12 cellular contexts compared by ENCODE assay signal in the genomic region with DNA sequence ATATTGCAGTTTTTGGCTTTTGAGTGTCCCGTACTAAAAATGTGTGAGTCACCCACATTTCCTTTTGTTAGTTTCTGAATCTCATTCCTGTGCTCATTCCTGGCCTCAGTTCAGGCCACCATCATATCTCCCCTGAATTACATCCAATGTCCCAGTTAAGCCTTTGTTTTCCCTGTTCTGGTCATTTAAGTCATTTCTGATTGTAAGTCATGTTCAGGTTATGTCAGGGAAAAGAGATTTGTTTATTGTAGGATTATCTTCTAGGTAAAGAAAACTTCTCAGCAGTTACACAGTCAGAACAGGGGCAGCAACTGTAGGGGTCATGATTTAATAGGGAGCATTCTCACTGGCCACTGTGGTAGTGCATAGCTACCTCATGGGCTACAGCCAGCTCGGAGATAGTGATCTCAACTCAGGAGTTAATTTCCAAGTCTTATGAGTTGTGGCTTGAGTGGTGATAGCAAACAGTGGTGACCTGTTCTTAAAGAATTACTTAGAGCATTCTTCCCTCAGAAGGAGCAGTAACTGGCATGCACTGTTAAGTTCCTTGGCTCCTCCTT. TPM values are rescaled to one million over a fixed set of nuclear protein-coding genes. Genes with fewer than 3 reads are reported as not detected.
A peak's percentile ranks its signal among the peaks of the same experiment; 100 is the strongest.
DNase-seq lines count a peak whose midpoint lies in the region; ATAC-seq, FAIRE-seq and TF ChIP-seq lines count a peak whose summit lies in the region.
"Had no signal": no experiment of that assay in that cellular context is flagged by ENCODE, and none has a peak within 500 bp of the region (broad histone marks: within the 10 kb centered on the region; RNA-seq: fewer than 3 reads in every experiment).

No MANE protein-coding gene starts in this region.

- 11% methylated on average over 2 of the region's 2 CpGs for WGBS in prostate gland

- in situ Hi-C loops in Caki2 (cut with HindIII; ENCODE audit: low pct_unique_long_range_greater_than_20kb, low sequenced_read_pairs), result no loop called here

- TF ChIP-seq CTCF in PC-9 (conservative IDR thresholded peaks at IDR 0.05), result no peak
- no peak for TF ChIP-seq CTCF in endothelial cell of umbilical vein (IDR thresholded peaks at IDR 0.05; ENCODE audit: extremely low read depth in 1 of 2, insufficient read depth in 1 of 2, low read depth in 1 of 2, low read length in 2 of 2)
- TF ChIP-seq CTCF in prostate gland (IDR thresholded peaks at IDR 0.05), result no peak

- no peaks in the 10 kb centered on the region for H4K20me1 ChIP-seq in PC-9 (ENCODE audit: insufficient read depth)
- H4K20me1 ChIP-seq in endothelial cell of umbilical vein (replicated peaks; ENCODE audit: control insufficient read depth, extremely low read depth, insufficient read depth, low read length), result no peaks in the 10 kb centered on the region

- DNase-seq in Caki2 (ENCODE audit: low read depth), result peak; percentile 94
- peak; percentile 86 to 99 for DNase-seq in PC-9
- peak; percentile 85 for DNase-seq in endothelial cell of umbilical vein (ENCODE audit: low read depth, low spot score)
- peak; percentile 46 for DNase-seq in prostate gland (ENCODE audit: low spot score)
- no peak for DNase-seq in central memory CD4-positive, alpha-beta T cell
- no peak for DNase-seq in stimulated activated CD4-positive, alpha-beta T cell treated with anti-CD3 and anti-CD28 coated beads, Interleukin-4, amount 100 ng/mL, for 1 hour
- DNase-seq in AML-193 (lab: John Stamatoyannopoulos, UW), result no peak
- DNase-seq: NCI-H1417 treated with DMSO at 0.1 percent for 48 hours, right lobe of liver had no signal

- no peaks in the 10 kb centered on the region for H3K27me3 ChIP-seq in PC-9 (ENCODE audit: insufficient read depth, low read depth)
- no peaks in the 10 kb centered on the region for H3K27me3 ChIP-seq in endothelial cell of umbilical vein (ENCODE audit: control insufficient read depth in 2 of 2, insufficient read depth in 2 of 2, low read length in 2 of 2)
- no peaks in the 10 kb centered on the region for H3K27me3 ChIP-seq in prostate gland (replicated peaks; ENCODE audit: insufficient read depth)
- H3K27me3 ChIP-seq: right lobe of liver had no signal

- peak overlapping the region; percentile 66 for H3K9ac ChIP-seq in endothelial cell of umbilical vein (replicated peaks; ENCODE audit: extremely low read depth, insufficient read depth, low read length)

- peak; percentile 76 for FAIRE-seq in endothelial cell of umbilical vein (lab: Jason Lieb, UNC)
- FAIRE-seq: endometrium, TTC549 had no signal

- H3K4me2 ChIP-seq in PC-9 (peak overlapping the region; percentile 90), endothelial cell of umbilical vein (ENCODE audit: insufficient read depth, low read length) (peak overlapping the region; percentile 80)

- dilution Hi-C loops in endothelial cell of umbilical vein (cut with MboI; ENCODE audit: extremely low pct_ligation_motif_present, low sequenced_read_pairs), result no loop called here

- peak overlapping the region; percentile 94 for H3K27ac ChIP-seq in PC-9
- H3K27ac ChIP-seq in endothelial cell of umbilical vein (ENCODE audit: insufficient read depth, low read depth, low read length), result peak overlapping the region; percentile 93
- H3K27ac ChIP-seq in prostate gland, result peak overlapping the region; percentile 9 to 18
- H3K27ac ChIP-seq: right lobe of liver had no signal

- no peaks in the 10 kb centered on the region for H3K9me1 ChIP-seq in endothelial cell of umbilical vein (replicated peaks; ENCODE audit: control insufficient read depth, extremely low read depth, insufficient read depth, low read length)

- H3F3A ChIP-seq in PC-9 (ENCODE audit: insufficient read depth, low read depth), result peaks cover 85% of the 10 kb centered on the region

- H3K9me2 ChIP-seq in PC-9 (ENCODE audit: insufficient read depth), result no peaks in the 10 kb centered on the region

- H3K9me3 ChIP-seq in PC-9 (ENCODE audit: insufficient read depth, low read depth), result no peaks in the 10 kb centered on the region
- H3K9me3 ChIP-seq in endothelial cell of umbilical vein (replicated peaks; ENCODE audit: control insufficient read depth, insufficient read depth, low read length), result no peaks in the 10 kb centered on the region
- no peaks in the 10 kb centered on the region for H3K9me3 ChIP-seq in prostate gland
- H3K9me3 ChIP-seq: right lobe of liver had no signal

- no peak for ATAC-seq in HG02763 (IDR thresholded peaks at IDR 0.05; ENCODE audit: unreplicated experiment)

- H2AFZ ChIP-seq in PC-9, result no peak overlapping the region
- no peak overlapping the region for H2AFZ ChIP-seq in endothelial cell of umbilical vein (ENCODE audit: low read depth, low read length)

- H3K4me3 ChIP-seq in PC-9 (peak overlapping the region; percentile 29; the same call in 1 of the 2 replicates), endothelial cell of umbilical vein (replicated peaks in 1 of 3; ENCODE audit: insufficient read depth in 1 of 3, low read depth in 1 of 3, low read length in 3 of 3) (peak overlapping the region in 1 of 3 experiments; percentile 15), prostate gland (no peak overlapping the region)
- H3K4me3 ChIP-seq: right lobe of liver had no signal

- intact Hi-C loops in PC-9 (cut with micrococcal nuclease; ENCODE audit: unreplicated experiment), result loop anchor here (1.0 kb wide), 3 partner anchors 16 to 71 kb away; a partner anchor contains a TSS
- intact Hi-C loops in endothelial cell of umbilical vein (cut with micrococcal nuclease), result loop anchor here (1.0 to 5.0 kb wide), 2 partner anchors 17 to 277 kb away; no protein-coding TSS in a partner anchor
- intact Hi-C loops in prostate gland (cut with DNase I), result no loop called here

- H3K79me2 ChIP-seq in PC-9 (ENCODE audit: low read depth) (peaks cover 87% of the 10 kb centered on the region), endothelial cell of umbilical vein (ENCODE audit: control insufficient read depth, insufficient read depth, low read length) (peaks cover 55% of the 10 kb centered on the region)

- POLR2A ChIA-PET in PC-9 (lab: Charles Lee; ENCODE audit: unreplicated experiment) (interaction anchor here (0.6 to 1.8 kb wide), 12 partner anchors 15 to 94 kb away, joined by 4 to 42 read pairs (median 6); a partner anchor contains a TSS), endothelial cell of umbilical vein (lab: Charles Lee) (interaction anchor here (0.6 to 0.7 kb wide), 2 partner anchors 17 to 82 kb away, joined by 4 to 6 read pairs; no protein-coding TSS in a partner anchor)

- CTCF ChIA-PET in PC-9 (lab: Charles Lee), result interaction anchor here (0.6 to 1.8 kb wide), 4 partner anchors 16 to 278 kb away, joined by 3 to 10 read pairs (median 6); no protein-coding TSS in a partner anchor
- CTCF ChIA-PET in endothelial cell of umbilical vein (lab: Charles Lee), result interaction anchor here (0.7 to 5.3 kb wide), 10 partner anchors 11 to 156 kb away, joined by 3 to 25 read pairs (median 7); no protein-coding TSS in a partner anchor

- TF ChIP-seq POLR2A in endothelial cell of umbilical vein (IDR thresholded peaks at IDR 0.05; ENCODE audit: low read depth, low read length) (no peak), prostate gland (IDR thresholded peaks at IDR 0.05) (no peak)

- peaks cover 84% of the 10 kb centered on the region for H3K36me3 ChIP-seq in PC-9 (ENCODE audit: low read depth)
- peaks cover 5 to 24% of the 10 kb centered on the region in 2 experiments for H3K36me3 ChIP-seq in endothelial cell of umbilical vein (ENCODE audit: control insufficient read depth in 2 of 2, extremely low read depth in 1 of 2, insufficient read depth in 2 of 2, low read length in 2 of 2)
- H3K36me3 ChIP-seq in prostate gland, result peaks cover 3 to 7% of the 10 kb centered on the region in 2 donors

- no TSS peak for BruUV-seq in PC-9 (replicated peaks; lab: Mats Ljungman, UMichigan)
- BruUV-seq in endothelial cell of umbilical vein (replicated peaks; lab: Mats Ljungman, UMichigan), result no TSS peak

- peaks cover 100% of the 10 kb centered on the region for H3K4me1 ChIP-seq in PC-9 (replicated peaks; ENCODE audit: insufficient read depth)
- H3K4me1 ChIP-seq in endothelial cell of umbilical vein (ENCODE audit: control insufficient read depth, extremely low read depth, insufficient read depth, low read length), result peaks cover 49% of the 10 kb centered on the region
- H3K4me1 ChIP-seq in prostate gland (replicated peaks), result peaks cover 5% of the 10 kb centered on the region

TF ChIP-seq in endothelial cell of umbilical vein, 7 proteins besides CTCF, POLR2A, EP300 and RAD21:
- TF ChIP-seq JUN (IDR thresholded peaks at IDR 0.05; ENCODE audit: borderline replicate concordance, insufficient read depth, insufficient read length, low read depth), result peak; percentile 84
- no peak for TF ChIP-seq POLR2AphosphoS5 (IDR thresholded peaks at IDR 0.05; ENCODE audit: insufficient read depth, low read depth, low read length)
- TF ChIP-seq GATA2 (IDR thresholded peaks at IDR 0.05; ENCODE audit: insufficient read depth, insufficient read length, low read depth, low read length), result peak; percentile 94
- peak; percentile 71 for TF ChIP-seq FOS (IDR thresholded peaks at IDR 0.05; ENCODE audit: borderline replicate concordance, insufficient read depth, low read length)
- no peak for TF ChIP-seq MYC (IDR thresholded peaks at IDR 0.05; ENCODE audit: low read depth, low read length)

RNA-seq across cellular contexts. Expression of a gene that starts 6.7 kb away (rescaled TPM):
- total RNA-seq in Caki2 (2014; rRNA removed; shearing (Covaris generic); ENCODE audit: low replicate concordance), result 71.9 and 114 TPM in 2 replicates
- total RNA-seq in PC-9 (2021) (192 and 196 TPM in 2 replicates), endothelial cell of umbilical vein (74.6 and 75.2 TPM in 2 replicates), prostate gland (10 to 100 TPM; 44.6 to 74.8 TPM)
- 52.5 and 73.4 TPM in 2 replicates for polyA plus RNA-seq in endothelial cell of umbilical vein
- polyA plus RNA-seq in endothelial cell of umbilical vein (2011; cell fraction: cytosol; rRNA removed), result 71.1 and 74.7 TPM in 2 replicates
- 190 and 261 TPM in 2 replicates for polyA plus RNA-seq in endothelial cell of umbilical vein (2011; cell fraction: nucleus; rRNA removed)
- 71.0 and 96.4 TPM in 2 replicates for polyA plus RNA-seq in endothelial cell of umbilical vein (2012)
- 51.8 and 75.8 TPM in 2 replicates for polyA minus RNA-seq in endothelial cell of umbilical vein
- polyA minus RNA-seq in endothelial cell of umbilical vein (2011; cell fraction: cytosol; rRNA and poly(A)+ RNA removed), result 33.4 TPM
- 80.8 and 105 TPM in 2 replicates for polyA minus RNA-seq in endothelial cell of umbilical vein (2011; cell fraction: nucleus; rRNA and poly(A)+ RNA removed)

RNA-seq across cellular contexts. Expression of a gene that starts 34.4 kb away (rescaled TPM):
- total RNA-seq in Caki2 (2014; rRNA removed; shearing (Covaris generic); ENCODE audit: low replicate concordance), result 5.1 and 8.4 TPM in 2 replicates
- 23.3 and 24.9 TPM in 2 replicates for total RNA-seq in PC-9 (2021)
- total RNA-seq in endothelial cell of umbilical vein, result 5.3 and 6.0 TPM in 2 replicates
- polyA plus RNA-seq in endothelial cell of umbilical vein, result 3.3 and 3.7 TPM in 2 replicates
- 3.6 and 4.2 TPM in 2 replicates for polyA plus RNA-seq in endothelial cell of umbilical vein (2011; cell fraction: cytosol; rRNA removed)
- 8.6 and 9.6 TPM in 2 replicates for polyA plus RNA-seq in endothelial cell of umbilical vein (2011; cell fraction: nucleus; rRNA removed)
- polyA plus RNA-seq in endothelial cell of umbilical vein (2012), result 4.7 and 6.3 TPM in 2 replicates
- polyA minus RNA-seq in endothelial cell of umbilical vein, result 5.0 and 5.7 TPM in 2 replicates
- polyA minus RNA-seq in endothelial cell of umbilical vein (2011; cell fraction: cytosol; rRNA and poly(A)+ RNA removed), result 0.72 TPM
- 14.3 and 15.0 TPM in 2 replicates for polyA minus RNA-seq in endothelial cell of umbilical vein (2011; cell fraction: nucleus; rRNA and poly(A)+ RNA removed)
- total RNA-seq in prostate gland, result 10 to 100 TPM; 10.7 to 16.1 TPM

Comparison
In these comparisons a context has a peak if more than half of its experiments do, and no peak if none do; other contexts are left out.
1. DNase-seq: peak in Caki2 (single experiment), PC-9 (2 of 2), endothelial cell of umbilical vein (single experiment) and prostate gland (single experiment); none in central memory CD4-positive, alpha-beta T cell (single experiment), stimulated activated CD4-positive, alpha-beta T cell treated with anti-CD3 and anti-CD28 coated beads, Interleukin-4, amount 100 ng/mL, for 1 hour (single experiment) and AML-193 (0 of 2).
2. H3K27ac ChIP-seq: peak in every context shown above with its lines; median percentile 94 in PC-9; 93 in endothelial cell of umbilical vein; 14 in prostate gland.